25 cellular contexts compared by ENCODE assay signal in the genomic region with DNA sequence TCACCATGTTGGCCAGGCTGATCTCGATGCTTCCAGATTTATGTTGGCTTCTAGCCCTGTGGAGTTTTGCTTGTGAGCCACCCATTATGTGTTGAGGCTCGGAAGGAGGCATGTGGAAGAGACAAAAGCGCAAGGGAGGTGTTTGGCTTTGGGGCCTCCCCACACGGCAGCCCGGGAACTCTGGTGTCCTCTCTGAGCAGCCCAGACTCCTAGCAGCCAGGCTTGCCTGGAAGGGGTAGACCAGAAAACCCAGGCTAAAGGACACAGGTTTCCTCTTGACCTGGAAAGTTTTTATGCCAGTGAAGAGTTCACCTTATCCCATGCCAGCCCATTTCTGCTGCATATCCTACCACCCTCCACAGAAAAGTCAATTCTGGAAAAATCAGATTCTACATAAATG.
"Had no signal": no experiment of that assay in that cellular context is flagged by ENCODE, and none has a peak within 500 bp of the region (broad histone marks: within the 10 kb centered on the region; RNA-seq: fewer than 3 reads in every experiment).

No MANE protein-coding gene starts in this region.

- H3K27me3 ChIP-seq: SJCRH30 had no signal

- H3K4me2 ChIP-seq: KMS-11, PC-9 had no signal

- H2AFZ ChIP-seq: PC-9 had no signal

- H3K4me3 ChIP-seq: PC-9, SJCRH30, SK-N-MC had no signal

- H3K4me1 ChIP-seq: SJCRH30 had no signal

- ATAC-seq: Panc1, Right ventricle myocardium inferior had no signal

- H3K9ac ChIP-seq: KMS-11 had no signal

- H3K9me3 ChIP-seq: SJCRH30 had no signal

- H3K36me3 ChIP-seq: SJCRH30 had no signal

- DNase-seq: NCI-H1048, NCI-H1092 treated with DMSO at 0.1 percent for 48 hours, NCI-H1105 treated with DMSO at 0.1 percent for 48 hours, NCI-H1436, NCI-H1694, NCI-H187, NCI-H1930, NCI-H2029 treated with DMSO at 0.1 percent for 48 hours, NCI-H2081 treated with DMSO at 0.1 percent for 48 hours, NCI-H2107, NCI-H2171, NCI-H226, NCI-H446 treated with DMSO at 0.1 percent for 48 hours, NCI-H510A, NCI-H748 treated with DMSO at 0.1 percent for 48 hours, PC-9, SIG-M5, SW 1271, T-helper 1 cell had no signal

- H3K27ac ChIP-seq: KMS-11, PC-9, RWPE1, SJCRH30, SK-N-MC had no signal
